In the genomic region with DNA sequence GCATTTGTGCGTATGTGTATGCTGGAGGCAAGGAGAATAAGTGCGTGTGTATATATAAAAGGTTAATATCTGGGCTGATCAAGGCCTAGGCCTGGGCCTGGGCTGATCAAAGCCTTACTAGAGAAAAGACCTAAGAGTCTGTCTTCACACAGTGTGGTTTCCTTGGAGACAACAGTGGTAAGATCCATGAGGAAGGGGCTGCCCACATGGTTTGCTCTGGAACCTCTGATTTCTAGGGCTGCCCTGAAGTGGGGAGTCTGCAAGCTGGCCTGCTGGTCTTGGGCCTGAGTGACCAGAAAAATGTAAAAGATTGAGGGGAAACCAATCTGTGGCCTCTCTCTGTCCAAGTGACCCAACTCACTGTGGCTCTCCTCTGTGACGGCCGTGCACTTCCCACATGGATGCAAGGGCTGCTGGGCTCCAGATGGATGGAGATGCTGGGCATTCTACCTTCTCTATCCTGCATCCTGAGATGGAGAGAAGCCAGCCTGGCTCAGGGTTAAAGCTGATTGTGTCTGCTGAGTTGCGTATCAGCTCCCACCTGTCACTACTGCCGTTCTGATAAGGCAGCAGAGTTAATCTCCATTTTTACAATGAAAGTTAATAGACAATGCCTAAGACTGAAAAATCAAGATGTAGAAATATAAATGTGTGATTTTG, we compare ENCODE assay signal across 15 cellular contexts.
DNase-seq lines count a peak whose midpoint lies in the region; TF ChIP-seq lines count a peak whose summit lies in the region.
"Had no signal": no experiment of that assay in that cellular context is flagged by ENCODE, and none has a peak within 500 bp of the region (broad histone marks: within the 10 kb centered on the region; RNA-seq: fewer than 3 reads in every experiment).

No MANE protein-coding gene starts in this region.

- H3F3A ChIP-seq in MM.1S (ENCODE audit: insufficient read depth, low read length): no peaks in the 10 kb centered on the region

- no peak overlapping the region for H3K4me2 ChIP-seq in MM.1S (ENCODE audit: low read depth, low read length)
- H3K4me2 ChIP-seq: BLaER1 had no signal

- H3K9me3 ChIP-seq in esophagus muscularis mucosa (peaks cover 0 to 6% (median 3%) of the 10 kb centered on the region in 4 donors), vagina (no peaks in the 10 kb centered on the region), MM.1S (replicated peaks; ENCODE audit: insufficient read depth, low read length) (no peaks in the 10 kb centered on the region), testis (no peaks in the 10 kb centered on the region)
- H3K9me3 ChIP-seq: HAP-1 had no signal

- peak; percentile 94 for DNase-seq in G401 (ENCODE audit: low spot score)
- peak; percentile 81 for DNase-seq in cerebellum (ENCODE audit: low spot score)
- peak; percentile 79 for DNase-seq in esophagus muscularis mucosa (ENCODE audit: extremely low spot score)
- peak; percentile 49 to 54 for DNase-seq in vagina (ENCODE audit: extremely low spot score in 2 of 2)
- no peak for DNase-seq in MM.1S
- no peak for DNase-seq in globus pallidus (ENCODE audit: low spot score)
- no peak for DNase-seq in testis
- DNase-seq: 8988T; Calu3; CD8-positive, alpha-beta T cell; DMS79 treated with DMSO at 0.1 percent for 48 hours had no signal

- no peak overlapping the region for H3K4me3 ChIP-seq in esophagus muscularis mucosa
- no peak overlapping the region for H3K4me3 ChIP-seq in vagina
- no peak overlapping the region for H3K4me3 ChIP-seq in MM.1S (ENCODE audit: low read length)
- no peak overlapping the region for H3K4me3 ChIP-seq in testis
- H3K4me3 ChIP-seq: BLaER1, GM12878, GM23248, HAP-1 had no signal

- no peak overlapping the region for H3K9ac ChIP-seq in MM.1S (ENCODE audit: low read length)
- H3K9ac ChIP-seq: BLaER1, GM23248 had no signal

- H3K27me3 ChIP-seq in esophagus muscularis mucosa (peaks cover 0 to 11% (median 0%) of the 10 kb centered on the region in 4 donors), vagina (no peaks in the 10 kb centered on the region), MM.1S (replicated peaks; ENCODE audit: insufficient read depth, low read length) (no peaks in the 10 kb centered on the region), testis (no peaks in the 10 kb centered on the region)
- H3K27me3 ChIP-seq: BLaER1 had no signal

- in situ Hi-C loops in G401 (cut with HindIII; ENCODE audit: low sequenced_read_pairs): no loop called here

- H3K27ac ChIP-seq in esophagus muscularis mucosa (replicated peaks in 1 of 4): no peak overlapping the region
- no peak overlapping the region for H3K27ac ChIP-seq in vagina
- no peak overlapping the region for H3K27ac ChIP-seq in MM.1S (ENCODE audit: low read length)
- no peak overlapping the region for H3K27ac ChIP-seq in testis
- H3K27ac ChIP-seq: BLaER1, GM23248 had no signal

- H3K36me3 ChIP-seq in esophagus muscularis mucosa: no peaks in the 10 kb centered on the region
- H3K36me3 ChIP-seq in vagina: no peaks in the 10 kb centered on the region
- no peaks in the 10 kb centered on the region for H3K36me3 ChIP-seq in MM.1S (replicated peaks; ENCODE audit: insufficient read depth, low read length)
- H3K36me3 ChIP-seq in testis (ENCODE audit: low read depth, missing control alignments): no peaks in the 10 kb centered on the region
- H3K36me3 ChIP-seq: BLaER1, HAP-1 had no signal

- WGBS in esophagus muscularis mucosa: 94% methylated on average over 6 of the region's 6 CpGs
- WGBS in testis, 2 donors: 90 to 93% methylated on average over 6 of the region's 6 CpGs

- no peak for TF ChIP-seq EP300 in esophagus muscularis mucosa (IDR thresholded peaks at IDR 0.05)

- no peaks in the 10 kb centered on the region for H3K9me2 ChIP-seq in MM.1S (replicated peaks; ENCODE audit: insufficient read depth, low read length)

- no peaks in the 10 kb centered on the region for H3K79me2 ChIP-seq in MM.1S (ENCODE audit: low read length)

- TF ChIP-seq POLR2A in esophagus muscularis mucosa (IDR thresholded peaks at IDR 0.05; ENCODE audit: low read depth) (no peak), vagina (IDR thresholded peaks at IDR 0.05) (no peak), testis (IDR thresholded peaks at IDR 0.05) (no peak)

- H4K20me1 ChIP-seq in MM.1S (ENCODE audit: insufficient read depth, low read length): no peaks in the 10 kb centered on the region
- H4K20me1 ChIP-seq: BLaER1 had no signal

- H3K4me1 ChIP-seq in esophagus muscularis mucosa (peaks cover 15 to 26% (median 21%) of the 10 kb centered on the region in 4 donors), vagina (peaks cover 10% of the 10 kb centered on the region), MM.1S (ENCODE audit: low read length) (no peaks in the 10 kb centered on the region), testis (no peaks in the 10 kb centered on the region)
- H3K4me1 ChIP-seq: HAP-1 had no signal

- intact Hi-C loops in esophagus muscularis mucosa (cut with DNase I) (no loop called here), vagina (cut with DNase I) (no loop called here), testis (cut with DNase I; ENCODE audit: low total_unique reads) (no loop called here)

- no peak overlapping the region for H2AFZ ChIP-seq in MM.1S (ENCODE audit: low read length)
- H2AFZ ChIP-seq: GM23248 had no signal

- TF ChIP-seq CTCF in esophagus muscularis mucosa (IDR thresholded peaks at IDR 0.05): no peak
- TF ChIP-seq CTCF in vagina (IDR thresholded peaks at IDR 0.05): no peak
- TF ChIP-seq CTCF in MM.1S (IDR thresholded peaks at IDR 0.05; ENCODE audit: low read length): no peak
- no peak for TF ChIP-seq CTCF in testis (IDR thresholded peaks at IDR 0.05)

Comparison
In these comparisons a context has a peak if more than half of its experiments do, and no peak if none do; other contexts are left out.
1. DNase-seq: peak in G401 (single experiment), cerebellum (single experiment), esophagus muscularis mucosa (single experiment) and vagina (2 of 2); none in MM.1S (single experiment), globus pallidus (single experiment) and testis (single experiment).